8 cellular contexts compared by ENCODE assay signal in the genomic region with DNA sequence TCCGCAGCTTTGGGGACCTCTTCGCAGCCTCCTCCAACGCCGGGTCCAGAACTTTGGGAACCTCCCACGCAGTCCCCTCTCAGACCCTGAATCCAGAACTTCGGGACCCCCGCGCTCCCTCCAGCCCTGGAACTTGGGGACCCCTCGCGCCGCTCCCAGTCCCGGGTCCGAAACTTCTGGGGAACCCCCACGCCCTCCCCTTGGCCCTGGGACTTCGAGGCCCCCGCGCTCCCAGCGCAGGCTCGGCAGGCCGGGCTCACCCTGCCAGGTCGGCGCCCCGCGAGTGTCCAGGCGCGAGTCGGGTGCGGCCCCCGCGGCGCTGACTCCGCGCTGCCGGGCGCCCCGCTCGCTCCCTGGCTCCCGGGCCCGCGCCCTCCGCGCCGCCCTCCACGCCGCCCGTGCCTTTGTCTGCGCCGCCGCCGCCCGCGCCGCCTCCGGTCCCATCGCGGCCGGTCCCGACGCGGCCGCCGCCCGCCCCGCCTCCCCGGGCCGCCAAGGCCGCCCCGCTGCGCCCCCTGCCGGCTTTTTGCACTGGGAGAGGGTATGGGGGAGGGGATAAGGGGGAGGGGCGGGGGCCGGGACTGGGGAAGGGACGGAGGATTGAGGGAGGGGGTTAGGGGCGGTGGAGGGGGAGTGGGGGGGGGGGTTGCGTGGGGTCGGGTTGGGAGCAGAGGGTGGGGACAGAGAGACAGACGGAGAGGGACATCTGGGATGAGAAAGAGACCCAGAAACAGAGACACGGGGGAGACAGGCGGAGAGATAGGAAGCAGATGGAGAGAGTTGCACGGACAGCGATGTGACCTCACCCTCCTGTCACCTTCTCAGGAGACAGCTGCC. TPM values are rescaled to one million over a fixed set of nuclear protein-coding genes. Genes with fewer than 3 reads are reported as not detected.
DNase-seq lines count a peak whose midpoint lies in the region; ATAC-seq and TF ChIP-seq lines count a peak whose summit lies in the region.

A gene (minus strand): TSS at position 427 of the 837 bp plus-strand sequence. CDS start 2,235 bp downstream, outside the sequence.

- no peaks in the 10 kb centered on the region for H3K27me3 ChIP-seq in ovary
- no peaks in the 10 kb centered on the region for H3K27me3 ChIP-seq in testis

- peak within 1 kb of the TSS; percentile 80 for H3K4me3 ChIP-seq in ovary
- peak within 1 kb of the TSS; percentile 68 to 70 for H3K4me3 ChIP-seq in testis

- ATAC-seq in SK-N-SH treated with all-trans-retinoic acid at 6 μM for 48 hours (peak; percentile 65), Right ventricle myocardium superior (ENCODE audit: poor library complexity) (peak; percentile 93), GM21737 (IDR thresholded peaks at IDR 0.05; ENCODE audit: unreplicated experiment) (no peak)
- ATAC-seq in activated naive CD8-positive, alpha-beta T cell treated with anti-CD3 and anti-CD28 coated beads, Interleukin-2, amount 10 ng/mL, durations not matched to agents 7 days and 5 days (ENCODE audit: low read depth): peak; percentile 73

- peak within 1 kb of the TSS; percentile 50 for H3K4me3 Mint-ChIP-seq in activated naive CD8-positive, alpha-beta T cell treated with anti-CD3 and anti-CD28 coated beads, Interleukin-2, amount 10 ng/mL, durations not matched to agents 7 days and 5 days

- H3K27me3 Mint-ChIP-seq in activated naive CD8-positive, alpha-beta T cell treated with anti-CD3 and anti-CD28 coated beads, Interleukin-2, amount 10 ng/mL, durations not matched to agents 7 days and 5 days: peaks cover 56% of the 10 kb centered on the region

- 1 to 4% (median 2%) methylated on average over 20 to 81 of the region's 81 CpGs for WGBS in ovary, 3 donors
- 1 to 3% methylated on average over 21 to 22 of the region's 81 CpGs for WGBS in testis, 2 donors

- DNase-seq in COR-L47 (lab: John Stamatoyannopoulos, UW) (peak; percentile 42), HT-29 (ENCODE audit: low spot score) (peak; percentile 36), Right ventricle myocardium superior (peak; percentile 90), ovary (peak; percentile 81 to 91 (median 88)), testis (peak; percentile 80)
- peak; percentile 85 for DNase-seq in activated naive CD8-positive, alpha-beta T cell treated with anti-CD3 and anti-CD28 coated beads, Interleukin-2, amount 10 ng/mL, durations not matched to agents 7 days and 5 days

- peak within 1 kb of the TSS in 1 of 2 donors; percentile 65 for H3K27ac ChIP-seq in ovary
- H3K27ac ChIP-seq in testis: peak within 1 kb of the TSS in 1 of 2 donors; percentile 72

- no peak within 1 kb of the TSS for H3K27ac Mint-ChIP-seq in activated naive CD8-positive, alpha-beta T cell treated with anti-CD3 and anti-CD28 coated beads, Interleukin-2, amount 10 ng/mL, durations not matched to agents 7 days and 5 days

- H3K9me3 ChIP-seq in ovary (no peaks in the 10 kb centered on the region), testis (no peaks in the 10 kb centered on the region)

- H3K36me3 Mint-ChIP-seq in activated naive CD8-positive, alpha-beta T cell treated with anti-CD3 and anti-CD28 coated beads, Interleukin-2, amount 10 ng/mL, durations not matched to agents 7 days and 5 days: no peaks in the 10 kb centered on the region

- TF ChIP-seq POLR2A in ovary (IDR thresholded peaks at IDR 0.05): no peak
- TF ChIP-seq POLR2A in testis (IDR thresholded peaks at IDR 0.05): no peak

- H3K9me3 Mint-ChIP-seq in activated naive CD8-positive, alpha-beta T cell treated with anti-CD3 and anti-CD28 coated beads, Interleukin-2, amount 10 ng/mL, durations not matched to agents 7 days and 5 days: no peaks in the 10 kb centered on the region

- H3K36me3 ChIP-seq in ovary (no peaks in the 10 kb centered on the region), testis (ENCODE audit: low read depth, missing control alignments) (no peaks in the 10 kb centered on the region)

- H3K4me1 ChIP-seq in ovary (ENCODE audit: insufficient read depth) (no peaks in the 10 kb centered on the region), testis (peaks cover 9% of the 10 kb centered on the region)

- TF ChIP-seq CTCF in ovary (IDR thresholded peaks at IDR 0.05) (no peak), testis (IDR thresholded peaks at IDR 0.05) (peak in 1 of 3 experiments; percentile 54)

- POLR2A ChIA-PET in activated naive CD8-positive, alpha-beta T cell treated with anti-CD3 and anti-CD28 coated beads, Interleukin-2, amount 10 ng/mL, durations not matched to agents 7 days and 5 days (lab: Charles Lee): no interaction called here

- no peak for TF ChIP-seq EP300 in ovary (IDR thresholded peaks at IDR 0.05)

- peaks cover 5% of the 10 kb centered on the region for H3K4me1 Mint-ChIP-seq in activated naive CD8-positive, alpha-beta T cell treated with anti-CD3 and anti-CD28 coated beads, Interleukin-2, amount 10 ng/mL, durations not matched to agents 7 days and 5 days

- intact Hi-C loops in Right ventricle myocardium superior (cut with DNase I): no loop called here
- intact Hi-C loops in ovary (cut with DNase I): loop anchor here in 1 of 4 donors (10.0 kb wide), 1 partner anchor 76 kb away; no protein-coding TSS in a partner anchor
- intact Hi-C loops in testis (cut with DNase I; ENCODE audit: low total_unique reads): no loop called here

TF ChIP-seq in SK-N-SH treated with all-trans-retinoic acid at 6 μM for 48 hours, 23 proteins besides CTCF, POLR2A, EP300 and RAD21 (continues in another document):
- no peak for TF ChIP-seq ZNF565 (CRISPR knock-in tag; conservative IDR thresholded peaks at IDR 0.05; ENCODE audit: low read depth)
- TF ChIP-seq, protein P1, sequence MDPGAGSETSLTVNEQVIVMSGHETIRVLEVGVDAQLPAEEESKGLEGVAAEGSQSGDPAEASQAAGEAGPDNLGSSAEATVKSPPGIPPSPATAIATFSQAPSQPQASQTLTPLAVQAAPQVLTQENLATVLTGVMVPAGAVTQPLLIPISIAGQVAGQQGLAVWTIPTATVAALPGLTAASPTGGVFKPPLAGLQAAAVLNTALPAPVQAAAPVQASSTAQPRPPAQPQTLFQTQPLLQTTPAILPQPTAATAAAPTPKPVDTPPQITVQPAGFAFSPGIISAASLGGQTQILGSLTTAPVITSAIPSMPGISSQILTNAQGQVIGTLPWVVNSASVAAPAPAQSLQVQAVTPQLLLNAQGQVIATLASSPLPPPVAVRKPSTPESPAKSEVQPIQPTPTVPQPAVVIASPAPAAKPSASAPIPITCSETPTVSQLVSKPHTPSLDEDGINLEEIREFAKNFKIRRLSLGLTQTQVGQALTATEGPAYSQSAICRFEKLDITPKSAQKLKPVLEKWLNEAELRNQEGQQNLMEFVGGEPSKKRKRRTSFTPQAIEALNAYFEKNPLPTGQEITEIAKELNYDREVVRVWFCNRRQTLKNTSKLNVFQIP (CRISPR knock-in tag; IDR thresholded peaks at IDR 0.05; ENCODE audit: borderline replicate concordance, low read depth): no peak
- TF ChIP-seq CSDC2 (CRISPR knock-in tag; IDR thresholded peaks at IDR 0.05): no peak
- TF ChIP-seq SNAI2 (CRISPR knock-in tag; IDR thresholded peaks at IDR 0.05): no peak
- no peak for TF ChIP-seq ZNF70 (CRISPR knock-in tag; IDR thresholded peaks at IDR 0.05)
- TF ChIP-seq ZC3H10 (CRISPR knock-in tag; IDR thresholded peaks at IDR 0.05): no peak
- no peak for TF ChIP-seq ZFP3 (CRISPR knock-in tag; IDR thresholded peaks at IDR 0.05)
- no peak for TF ChIP-seq PPARA (CRISPR knock-in tag; IDR thresholded peaks at IDR 0.05; ENCODE audit: borderline replicate concordance)
- TF ChIP-seq TOX (CRISPR knock-in tag; IDR thresholded peaks at IDR 0.05; ENCODE audit: borderline replicate concordance): no peak
- TF ChIP-seq BACH2 (CRISPR knock-in tag; IDR thresholded peaks at IDR 0.05; ENCODE audit: borderline replicate concordance): no peak
- TF ChIP-seq ISL1 (CRISPR knock-in tag; IDR thresholded peaks at IDR 0.05): no peak
- TF ChIP-seq, protein P2, sequence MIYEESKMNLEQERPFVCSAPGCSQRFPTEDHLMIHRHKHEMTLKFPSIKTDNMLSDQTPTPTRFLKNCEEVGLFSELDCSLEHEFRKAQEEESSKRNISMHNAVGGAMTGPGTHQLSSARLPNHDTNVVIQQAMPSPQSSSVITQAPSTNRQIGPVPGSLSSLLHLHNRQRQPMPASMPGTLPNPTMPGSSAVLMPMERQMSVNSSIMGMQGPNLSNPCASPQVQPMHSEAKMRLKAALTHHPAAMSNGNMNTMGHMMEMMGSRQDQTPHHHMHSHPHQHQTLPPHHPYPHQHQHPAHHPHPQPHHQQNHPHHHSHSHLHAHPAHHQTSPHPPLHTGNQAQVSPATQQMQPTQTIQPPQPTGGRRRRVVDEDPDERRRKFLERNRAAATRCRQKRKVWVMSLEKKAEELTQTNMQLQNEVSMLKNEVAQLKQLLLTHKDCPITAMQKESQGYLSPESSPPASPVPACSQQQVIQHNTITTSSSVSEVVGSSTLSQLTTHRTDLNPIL (CRISPR knock-in tag; IDR thresholded peaks at IDR 0.05; ENCODE audit: low read depth): no peak
- TF ChIP-seq ARNTL (CRISPR knock-in tag; IDR thresholded peaks at IDR 0.05; ENCODE audit: borderline replicate concordance, low read depth): no peak
- no peak for TF ChIP-seq ZNF8 (CRISPR knock-in tag; IDR thresholded peaks at IDR 0.05)
- TF ChIP-seq ZFP30 (CRISPR knock-in tag; IDR thresholded peaks at IDR 0.05): no peak
- no peak for TF ChIP-seq OSR1 (CRISPR knock-in tag; IDR thresholded peaks at IDR 0.05)
- TF ChIP-seq TCF4 (CRISPR knock-in tag; IDR thresholded peaks at IDR 0.05; ENCODE audit: borderline replicate concordance): no peak

RNA-seq across cellular contexts. Expression of the gene that starts here (rescaled TPM):
- total RNA-seq in HT-29 (2014; rRNA removed; shearing (Covaris generic)): 6.9 and 7.5 TPM in 2 replicates
- 1 to 10 TPM in 1 of 2 experiments, under 1 TPM in 1; 0.67 to 1.1 TPM for total RNA-seq in activated naive CD8-positive, alpha-beta T cell treated with anti-CD3 and anti-CD28 coated beads, Interleukin-2, amount 10 ng/mL, durations not matched to agents 7 days and 5 days
- total RNA-seq in Right ventricle myocardium superior (9.9 TPM), ovary (10 to 100 TPM; 15.1 to 29.2 (median 18.6) TPM), testis (10 to 100 TPM; 31.3 to 39.6 TPM)
- polyA plus RNA-seq in ovary (10 to 100 TPM in 1 of 2 donors, 1 to 10 TPM in 1; 7.8 to 28.4 TPM), testis (ENCODE audit: insufficient read depth, low read depth, low replicate concordance) (19.9 TPM)

Comparison
In these comparisons a context has a peak if more than half of its experiments do, and no peak if none do; other contexts are left out.
1. DNase-seq: peak in every context shown above with its lines; median percentile 90 in Right ventricle myocardium superior; 88 in ovary; 85 in activated naive CD8-positive, alpha-beta T cell treated with anti-CD3 and anti-CD28 coated beads, Interleukin-2, amount 10 ng/mL, durations not matched to agents 7 days and 5 days; 80 in testis; 42 in COR-L47; 36 in HT-29.